Comparison of ENCODE assay signal across 12 cellular contexts in genomic region chr18:63253018-63253417, GRCh38.
A peak's percentile ranks its signal among the peaks of the same experiment; 100 is the strongest.
DNase-seq lines count a peak whose midpoint lies in the region; ATAC-seq and TF ChIP-seq lines count a peak whose summit lies in the region.
"Had no signal": no experiment of that assay in that cellular context is flagged by ENCODE, and none has a peak within 500 bp of the region (broad histone marks: within the 10 kb centered on the region; RNA-seq: fewer than 3 reads in every experiment).

No MANE protein-coding gene starts in this region.

- H3K9me3 ChIP-seq in MM.1S (replicated peaks; ENCODE audit: insufficient read depth, low read length) (no peaks in the 10 kb centered on the region), fibroblast of lung (ENCODE audit: control insufficient read depth, insufficient read depth, low read depth, low read length) (no peaks in the 10 kb centered on the region)

- peak overlapping the region; percentile 6; the same call in 1 of the 2 replicates for H3K4me3 ChIP-seq in ACC112 (ENCODE audit: low read depth, low read length)
- H3K4me3 ChIP-seq in MM.1S (ENCODE audit: low read length) = peak overlapping the region; percentile 23; the same call in 1 of the 2 replicates
- peak overlapping the region in 1 of 4 experiments; percentile 5 for H3K4me3 ChIP-seq in fibroblast of lung (replicated peaks in 1 of 4; ENCODE audit: control extremely low read depth in 1 of 4, insufficient read depth in 1 of 4, low read depth in 3 of 4, low read length in 4 of 4)
- no peak overlapping the region for H3K4me3 ChIP-seq in lower leg skin (ENCODE audit: low read depth, poor library complexity, severe bottlenecking)

- H3K9ac ChIP-seq in MM.1S (ENCODE audit: low read length) (peak overlapping the region; percentile 38; the same call in 1 of the 2 replicates), fibroblast of lung (ENCODE audit: insufficient read depth, low read length) (no peak overlapping the region)

- H3K79me2 ChIP-seq in ACC112 (ENCODE audit: control insufficient read depth, insufficient read depth, low read length, unreplicated experiment) = no peaks in the 10 kb centered on the region
- H3K79me2 ChIP-seq in MM.1S (ENCODE audit: low read length) = peaks cover 72% of the 10 kb centered on the region
- H3K79me2 ChIP-seq in fibroblast of lung (ENCODE audit: control insufficient read depth, insufficient read depth, low read length) = no peaks in the 10 kb centered on the region

- no peaks in the 10 kb centered on the region for H4K20me1 ChIP-seq in MM.1S (ENCODE audit: insufficient read depth, low read length)
- H4K20me1 ChIP-seq in fibroblast of lung (ENCODE audit: control insufficient read depth, extremely low read depth, insufficient read depth, low read length) = no peaks in the 10 kb centered on the region

- no peak for TF ChIP-seq CTCF in MM.1S (IDR thresholded peaks at IDR 0.05; ENCODE audit: low read length)
- no peak for TF ChIP-seq CTCF in fibroblast of lung (conservative IDR thresholded peaks at IDR 0.05 in 1 of 2, IDR thresholded peaks at IDR 0.05 in 1 of 2; ENCODE audit: low read depth in 1 of 2, low read length in 2 of 2)
- no peak for TF ChIP-seq CTCF in lower leg skin (IDR thresholded peaks at IDR 0.05)

- H3K4me1 ChIP-seq in ACC112 (ENCODE audit: control insufficient read depth, insufficient read depth, low read length, unreplicated experiment) (peaks cover 5% of the 10 kb centered on the region), MM.1S (ENCODE audit: low read length) (peaks cover 31% of the 10 kb centered on the region), fibroblast of lung (ENCODE audit: control insufficient read depth, extremely low read depth, insufficient read depth, low read length) (peaks cover 6% of the 10 kb centered on the region)

- WGBS in lower leg skin, 2 donors = 42 to 54% methylated on average over 6 of the region's 6 CpGs

- no peak for ATAC-seq in HG03045 (IDR thresholded peaks at IDR 0.05; ENCODE audit: unreplicated experiment)
- ATAC-seq: HCT116 had no signal

- DNase-seq in MM.1S = no peak
- no peak for DNase-seq in fibroblast of lung (ENCODE audit: low read depth in 2 of 2)
- DNase-seq in renal cortical epithelial cell (ENCODE audit: low read depth) = peak; percentile 49
- DNase-seq in DMS153 treated with DMSO at 0.1 percent for 48 hours (lab: John Stamatoyannopoulos, UW; ENCODE audit: unreplicated experiment) = no peak
- no peak for DNase-seq in stimulated activated CD4-positive, alpha-beta T cell treated with anti-CD3 and anti-CD28 coated beads, Interleukin-4, amount 100 ng/mL, for 1 hour
- no peak for DNase-seq in lower leg skin (ENCODE audit: low spot score in 2 of 2)
- DNase-seq: NCI-H1417, NCI-H446, T-helper 9 cell had no signal

- H3K36me3 ChIP-seq in ACC112 (ENCODE audit: insufficient read depth, low read length) = no peaks in the 10 kb centered on the region
- no peaks in the 10 kb centered on the region for H3K36me3 ChIP-seq in MM.1S (replicated peaks; ENCODE audit: insufficient read depth, low read length)
- H3K36me3 ChIP-seq in fibroblast of lung (ENCODE audit: control insufficient read depth, insufficient read depth, low read length) = no peaks in the 10 kb centered on the region

- H3F3A ChIP-seq in MM.1S (ENCODE audit: insufficient read depth, low read length) = peaks cover 31% of the 10 kb centered on the region

- intact Hi-C loops in lower leg skin (cut with DNase I; ENCODE audit: low total_unique reads) = no loop called here

- H3K9me2 ChIP-seq in MM.1S (replicated peaks; ENCODE audit: insufficient read depth, low read length) = no peaks in the 10 kb centered on the region

- H3K27ac ChIP-seq in ACC112 (ENCODE audit: low read depth, low read length) = no peak overlapping the region
- peak overlapping the region; percentile 97 for H3K27ac ChIP-seq in MM.1S (ENCODE audit: low read length)
- no peak overlapping the region for H3K27ac ChIP-seq in fibroblast of lung (ENCODE audit: insufficient read depth, low read length)

- H3K4me2 ChIP-seq in MM.1S (ENCODE audit: low read depth, low read length) (peak overlapping the region; percentile 44), fibroblast of lung (ENCODE audit: extremely low read depth, insufficient read depth, low read length) (peak overlapping the region; percentile 56)

- no peak for TF ChIP-seq POLR2A in lower leg skin (IDR thresholded peaks at IDR 0.05)

- H2AFZ ChIP-seq in ACC112 (ENCODE audit: low read length, unreplicated experiment) = peak overlapping the region; percentile 19
- H2AFZ ChIP-seq in MM.1S (ENCODE audit: low read length) = no peak overlapping the region
- H2AFZ ChIP-seq in fibroblast of lung (ENCODE audit: low read length) = peak overlapping the region; percentile 24

- H3K27me3 ChIP-seq in ACC112 (ENCODE audit: insufficient read depth, low read length) (no peaks in the 10 kb centered on the region), MM.1S (replicated peaks; ENCODE audit: insufficient read depth, low read length) (no peaks in the 10 kb centered on the region), fibroblast of lung (ENCODE audit: control insufficient read depth, insufficient read depth, low read length) (no peaks in the 10 kb centered on the region)
